Comparison of ENCODE assay signal across 1 cellular context in the genomic region with DNA sequence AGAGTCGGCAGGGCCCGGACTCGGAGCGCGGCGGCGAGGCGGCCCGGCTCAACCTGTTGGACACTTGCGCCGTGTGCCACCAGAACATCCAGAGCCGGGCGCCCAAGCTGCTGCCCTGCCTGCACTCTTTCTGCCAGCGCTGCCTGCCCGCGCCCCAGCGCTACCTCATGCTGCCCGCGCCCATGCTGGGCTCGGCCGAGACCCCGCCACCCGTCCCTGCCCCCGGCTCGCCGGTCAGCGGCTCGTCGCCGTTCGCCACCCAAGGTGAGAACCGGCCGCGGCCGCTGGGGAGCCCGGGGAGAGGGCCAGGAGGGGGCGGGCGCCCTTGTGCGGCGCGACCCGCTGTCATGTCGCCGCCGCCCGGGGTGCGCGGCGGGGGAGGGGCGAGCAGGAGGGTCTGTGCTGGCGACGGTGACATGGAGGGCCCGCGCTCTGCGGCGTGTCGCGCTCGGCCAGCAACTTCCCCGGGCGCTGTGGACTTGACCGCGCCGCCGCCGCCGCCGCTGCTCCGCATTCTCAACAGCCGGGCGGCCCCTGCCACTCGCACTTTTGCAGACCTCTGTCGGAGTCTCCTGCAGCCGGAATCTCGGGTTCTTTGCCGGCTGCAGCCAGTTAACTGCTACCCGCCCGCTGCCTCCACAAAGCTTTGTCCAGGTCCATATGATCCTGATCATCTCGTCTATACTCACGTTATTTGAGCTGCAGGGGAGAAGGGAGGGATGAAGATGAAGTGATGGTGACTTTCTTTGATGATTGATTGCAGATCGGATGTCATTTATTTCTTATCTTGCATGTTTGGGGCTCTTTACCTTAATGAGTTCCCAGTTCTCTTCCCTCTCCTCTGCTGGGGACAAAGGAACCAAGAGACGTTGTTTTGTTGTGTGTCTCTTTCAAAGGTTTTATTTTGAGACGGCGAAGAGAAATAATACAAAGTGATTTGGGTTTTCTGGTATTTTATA.
TF ChIP-seq lines count a peak whose summit lies in the region.

No MANE protein-coding gene starts in this region.

TF ChIP-seq in HepG2, 621 proteins besides CTCF, POLR2A, EP300 and RAD21 (continued from another document):
- TF ChIP-seq, protein P1, sequence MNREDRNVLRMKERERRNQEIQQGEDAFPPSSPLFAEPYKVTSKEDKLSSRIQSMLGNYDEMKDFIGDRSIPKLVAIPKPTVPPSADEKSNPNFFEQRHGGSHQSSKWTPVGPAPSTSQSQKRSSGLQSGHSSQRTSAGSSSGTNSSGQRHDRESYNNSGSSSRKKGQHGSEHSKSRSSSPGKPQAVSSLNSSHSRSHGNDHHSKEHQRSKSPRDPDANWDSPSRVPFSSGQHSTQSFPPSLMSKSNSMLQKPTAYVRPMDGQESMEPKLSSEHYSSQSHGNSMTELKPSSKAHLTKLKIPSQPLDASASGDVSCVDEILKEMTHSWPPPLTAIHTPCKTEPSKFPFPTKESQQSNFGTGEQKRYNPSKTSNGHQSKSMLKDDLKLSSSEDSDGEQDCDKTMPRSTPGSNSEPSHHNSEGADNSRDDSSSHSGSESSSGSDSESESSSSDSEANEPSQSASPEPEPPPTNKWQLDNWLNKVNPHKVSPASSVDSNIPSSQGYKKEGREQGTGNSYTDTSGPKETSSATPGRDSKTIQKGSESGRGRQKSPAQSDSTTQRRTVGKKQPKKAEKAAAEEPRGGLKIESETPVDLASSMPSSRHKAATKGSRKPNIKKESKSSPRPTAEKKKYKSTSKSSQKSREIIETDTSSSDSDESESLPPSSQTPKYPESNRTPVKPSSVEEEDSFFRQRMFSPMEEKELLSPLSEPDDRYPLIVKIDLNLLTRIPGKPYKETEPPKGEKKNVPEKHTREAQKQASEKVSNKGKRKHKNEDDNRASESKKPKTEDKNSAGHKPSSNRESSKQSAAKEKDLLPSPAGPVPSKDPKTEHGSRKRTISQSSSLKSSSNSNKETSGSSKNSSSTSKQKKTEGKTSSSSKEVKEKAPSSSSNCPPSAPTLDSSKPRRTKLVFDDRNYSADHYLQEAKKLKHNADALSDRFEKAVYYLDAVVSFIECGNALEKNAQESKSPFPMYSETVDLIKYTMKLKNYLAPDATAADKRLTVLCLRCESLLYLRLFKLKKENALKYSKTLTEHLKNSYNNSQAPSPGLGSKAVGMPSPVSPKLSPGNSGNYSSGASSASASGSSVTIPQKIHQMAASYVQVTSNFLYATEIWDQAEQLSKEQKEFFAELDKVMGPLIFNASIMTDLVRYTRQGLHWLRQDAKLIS (CRISPR knock-in tag; IDR thresholded peaks at IDR 0.05) = peak; percentile 90
- no peak for TF ChIP-seq ARHGAP35 (CRISPR knock-in tag; IDR thresholded peaks at IDR 0.05; ENCODE audit: borderline replicate concordance)
- 0 out of 2 replicates have a peak, but pooled peaks have one; percentile 8 for TF ChIP-seq SP4 (CRISPR knock-in tag; IDR thresholded peaks at IDR 0.05)
- TF ChIP-seq ZBTB3 (CRISPR knock-in tag; IDR thresholded peaks at IDR 0.05; ENCODE audit: borderline replicate concordance, low read depth) = 0 out of 2 replicates have a peak, but pooled peaks have one; percentile 14
- TF ChIP-seq REXO4 (CRISPR knock-in tag; IDR thresholded peaks at IDR 0.05; ENCODE audit: borderline replicate concordance) = 0 out of 2 replicates have a peak, but pooled peaks have one; percentile 28
- peak; percentile 3; the same call in 1 of the 2 replicates for TF ChIP-seq IRX3 (CRISPR knock-in tag; IDR thresholded peaks at IDR 0.05; ENCODE audit: borderline replicate concordance, low read depth)
- TF ChIP-seq ERF (CRISPR knock-in tag; IDR thresholded peaks at IDR 0.05) = 0 out of 2 replicates have a peak, but pooled peaks have one; percentile 7
- TF ChIP-seq, protein P2, sequence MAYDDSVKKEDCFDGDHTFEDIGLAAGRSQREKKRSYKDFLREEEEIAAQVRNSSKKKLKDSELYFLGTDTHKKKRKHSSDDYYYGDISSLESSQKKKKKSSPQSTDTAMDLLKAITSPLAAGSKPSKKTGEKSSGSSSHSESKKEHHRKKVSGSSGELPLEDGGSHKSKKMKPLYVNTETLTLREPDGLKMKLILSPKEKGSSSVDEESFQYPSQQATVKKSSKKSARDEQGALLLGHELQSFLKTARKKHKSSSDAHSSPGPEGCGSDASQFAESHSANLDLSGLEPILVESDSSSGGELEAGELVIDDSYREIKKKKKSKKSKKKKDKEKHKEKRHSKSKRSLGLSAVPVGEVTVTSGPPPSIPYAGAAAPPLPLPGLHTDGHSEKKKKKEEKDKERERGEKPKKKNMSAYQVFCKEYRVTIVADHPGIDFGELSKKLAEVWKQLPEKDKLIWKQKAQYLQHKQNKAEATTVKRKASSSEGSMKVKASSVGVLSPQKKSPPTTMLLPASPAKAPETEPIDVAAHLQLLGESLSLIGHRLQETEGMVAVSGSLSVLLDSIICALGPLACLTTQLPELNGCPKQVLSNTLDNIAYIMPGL (CRISPR knock-in tag; IDR thresholded peaks at IDR 0.05; ENCODE audit: borderline replicate concordance in 1 of 2, low read depth in 1 of 2) = peak in 1 of 2 experiments; percentile 46; a peak in 1 of 4 replicates
- TF ChIP-seq RBFOX2 (IDR thresholded peaks at IDR 0.05; ENCODE audit: low read depth, low read length) = peak; percentile 99
- no peak; the same call in 1 of the 2 replicates for TF ChIP-seq KAT7 (CRISPR knock-in tag; IDR thresholded peaks at IDR 0.05; ENCODE audit: borderline replicate concordance)
- TF ChIP-seq PITX1 (CRISPR knock-in tag; IDR thresholded peaks at IDR 0.05) = no peak
- TF ChIP-seq, protein P3, sequence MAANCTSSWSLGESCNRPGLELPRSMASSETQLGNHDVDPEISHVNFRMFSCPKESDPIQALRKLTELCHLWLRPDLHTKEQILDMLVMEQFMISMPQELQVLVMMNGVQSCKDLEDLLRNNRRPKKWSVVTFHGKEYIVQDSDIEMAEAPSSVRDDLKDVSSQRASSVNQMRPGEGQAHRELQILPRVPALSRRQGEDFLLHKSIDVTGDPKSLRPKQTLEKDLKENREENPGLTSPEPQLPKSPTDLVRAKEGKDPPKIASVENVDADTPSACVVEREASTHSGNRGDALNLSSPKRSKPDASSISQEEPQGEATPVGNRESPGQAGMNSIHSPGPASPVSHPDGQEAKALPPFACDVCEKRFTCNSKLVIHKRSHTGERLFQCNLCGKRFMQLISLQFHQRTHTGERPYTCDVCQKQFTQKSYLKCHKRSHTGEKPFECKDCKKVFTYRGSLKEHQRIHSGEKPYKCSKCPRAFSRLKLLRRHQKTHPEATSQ (CRISPR knock-in tag; IDR thresholded peaks at IDR 0.05; ENCODE audit: borderline replicate concordance) = peak; percentile 62; the same call in 1 of the 2 replicates
- 0 out of 2 replicates have a peak, but pooled peaks have one; percentile 42 for TF ChIP-seq POLR2AphosphoS5 (IDR thresholded peaks at IDR 0.05; ENCODE audit: low read depth, low read length)
- 0 out of 2 replicates have a peak, but pooled peaks have one; percentile 51 for TF ChIP-seq ZSCAN30 (CRISPR knock-in tag; IDR thresholded peaks at IDR 0.05)
- TF ChIP-seq, protein P4, sequence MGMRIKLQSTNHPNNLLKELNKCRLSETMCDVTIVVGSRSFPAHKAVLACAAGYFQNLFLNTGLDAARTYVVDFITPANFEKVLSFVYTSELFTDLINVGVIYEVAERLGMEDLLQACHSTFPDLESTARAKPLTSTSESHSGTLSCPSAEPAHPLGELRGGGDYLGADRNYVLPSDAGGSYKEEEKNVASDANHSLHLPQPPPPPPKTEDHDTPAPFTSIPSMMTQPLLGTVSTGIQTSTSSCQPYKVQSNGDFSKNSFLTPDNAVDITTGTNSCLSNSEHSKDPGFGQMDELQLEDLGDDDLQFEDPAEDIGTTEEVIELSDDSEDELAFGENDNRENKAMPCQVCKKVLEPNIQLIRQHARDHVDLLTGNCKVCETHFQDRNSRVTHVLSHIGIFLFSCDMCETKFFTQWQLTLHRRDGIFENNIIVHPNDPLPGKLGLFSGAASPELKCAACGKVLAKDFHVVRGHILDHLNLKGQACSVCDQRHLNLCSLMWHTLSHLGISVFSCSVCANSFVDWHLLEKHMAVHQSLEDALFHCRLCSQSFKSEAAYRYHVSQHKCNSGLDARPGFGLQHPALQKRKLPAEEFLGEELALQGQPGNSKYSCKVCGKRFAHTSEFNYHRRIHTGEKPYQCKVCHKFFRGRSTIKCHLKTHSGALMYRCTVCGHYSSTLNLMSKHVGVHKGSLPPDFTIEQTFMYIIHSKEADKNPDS (CRISPR knock-in tag; IDR thresholded peaks at IDR 0.05) = peak; percentile 68; the same call in 1 of the 2 replicates
- TF ChIP-seq ZC3H4 (CRISPR knock-in tag; IDR thresholded peaks at IDR 0.05; ENCODE audit: borderline replicate concordance) = no peak
- peak; percentile 22; the same call in 1 of the 2 replicates for TF ChIP-seq SAP130 (CRISPR knock-in tag; IDR thresholded peaks at IDR 0.05; ENCODE audit: low read depth)
- TF ChIP-seq ZFP36L2 (CRISPR knock-in tag; IDR thresholded peaks at IDR 0.05) = 0 out of 2 replicates have a peak, but pooled peaks have one; percentile 5
- no peak for TF ChIP-seq TCF12 (IDR thresholded peaks at IDR 0.05)
- TF ChIP-seq TCF12 (CRISPR knock-in tag; IDR thresholded peaks at IDR 0.05) = 0 out of 2 replicates have a peak, but pooled peaks have one; percentile 19
- TF ChIP-seq HOXA9 (CRISPR knock-in tag; IDR thresholded peaks at IDR 0.05; ENCODE audit: borderline replicate concordance) = peak; percentile 58; the same call in 1 of the 2 replicates
- TF ChIP-seq ZNF709 (CRISPR knock-in tag; IDR thresholded peaks at IDR 0.05) = peak; percentile 43; the same call in 1 of the 2 replicates
- peak; percentile 88 for TF ChIP-seq ZNF563 (CRISPR knock-in tag; IDR thresholded peaks at IDR 0.05)
- TF ChIP-seq, protein P5, sequence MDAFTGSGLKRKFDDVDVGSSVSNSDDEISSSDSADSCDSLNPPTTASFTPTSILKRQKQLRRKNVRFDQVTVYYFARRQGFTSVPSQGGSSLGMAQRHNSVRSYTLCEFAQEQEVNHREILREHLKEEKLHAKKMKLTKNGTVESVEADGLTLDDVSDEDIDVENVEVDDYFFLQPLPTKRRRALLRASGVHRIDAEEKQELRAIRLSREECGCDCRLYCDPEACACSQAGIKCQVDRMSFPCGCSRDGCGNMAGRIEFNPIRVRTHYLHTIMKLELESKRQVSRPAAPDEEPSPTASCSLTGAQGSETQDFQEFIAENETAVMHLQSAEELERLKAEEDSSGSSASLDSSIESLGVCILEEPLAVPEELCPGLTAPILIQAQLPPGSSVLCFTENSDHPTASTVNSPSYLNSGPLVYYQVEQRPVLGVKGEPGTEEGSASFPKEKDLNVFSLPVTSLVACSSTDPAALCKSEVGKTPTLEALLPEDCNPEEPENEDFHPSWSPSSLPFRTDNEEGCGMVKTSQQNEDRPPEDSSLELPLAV (CRISPR knock-in tag; conservative IDR thresholded peaks at IDR 0.05; ENCODE audit: low read depth) = no peak
- TF ChIP-seq TAF1 (CRISPR knock-in tag; IDR thresholded peaks at IDR 0.05) = peak; percentile 32
- peak; percentile 77; the same call in 1 of the 2 replicates for TF ChIP-seq MLLT10 (CRISPR knock-in tag; IDR thresholded peaks at IDR 0.05)
